In genomic region chr12:57765698-57766463, GRCh38 we compare ENCODE assay signal across 6 cellular contexts. TPM values are rescaled to one million over a fixed set of nuclear protein-coding genes. Genes with fewer than 3 reads are reported as not detected.
A peak's percentile ranks its signal among the peaks of the same experiment; 100 is the strongest.
DNase-seq lines count a peak whose midpoint lies in the region; ATAC-seq and TF ChIP-seq lines count a peak whose summit lies in the region.

No MANE protein-coding gene starts in this region.

- no peak overlapping the region for H3K27ac ChIP-seq in neutrophil

- H3K27me3 Mint-ChIP-seq in brain, result peaks cover 70% of the 10 kb centered on the region

- DNase-seq in HAP-1 (ENCODE audit: low spot score in 2 of 2), result no peak
- DNase-seq in Ammon's horn (ENCODE audit: low spot score), result no peak
- no peak for DNase-seq in NCI-H2107 treated with DMSO at 0.1 percent for 48 hours (lab: John Stamatoyannopoulos, UW; ENCODE audit: unreplicated experiment)

- in situ Hi-C loops in HAP-1 (cut with MboI; ENCODE audit: low sequenced_read_pairs), result no loop called here

- H3K4me1 ChIP-seq in HAP-1 (peaks cover 19% of the 10 kb centered on the region), neutrophil (ENCODE audit: control insufficient read depth in 1 of 2, insufficient read depth in 1 of 2, low read depth in 1 of 2, low read length in 1 of 2) (peaks cover 27 to 28% of the 10 kb centered on the region in 2 experiments)

- H3K4me1 Mint-ChIP-seq in brain, result peaks cover 26% of the 10 kb centered on the region

- no peak for ATAC-seq in GM21360 (IDR thresholded peaks at IDR 0.05; ENCODE audit: unreplicated experiment)

- H3K36me3 Mint-ChIP-seq in brain, result peaks cover 18% of the 10 kb centered on the region

- H3K4me3 Mint-ChIP-seq in brain, result peak overlapping the region; percentile 69 to 84 (median 77)

- H3K27ac Mint-ChIP-seq in brain, result no peak overlapping the region

- no peaks in the 10 kb centered on the region for H3K9me3 ChIP-seq in HAP-1
- H3K9me3 ChIP-seq in neutrophil, result no peaks in the 10 kb centered on the region

- TF ChIP-seq CTCF in brain (conservative IDR thresholded peaks at IDR 0.05) (no peak), neutrophil (IDR thresholded peaks at IDR 0.05) (no peak)

- H3K4me3 ChIP-seq in HAP-1 (peak overlapping the region; percentile 22; the same call in 1 of the 2 replicates), neutrophil (ENCODE audit: low read depth in 1 of 2, low read length in 1 of 2) (peak overlapping the region; percentile 26 to 47)

- peaks cover 28% of the 10 kb centered on the region for H3K36me3 ChIP-seq in HAP-1 (replicated peaks)
- no peaks in the 10 kb centered on the region for H3K36me3 ChIP-seq in neutrophil

- H3K27me3 ChIP-seq in HAP-1 (ENCODE audit: low read depth) (peaks cover 24% of the 10 kb centered on the region), neutrophil (peaks cover 73% of the 10 kb centered on the region)

- H3K9me3 Mint-ChIP-seq in brain, result peaks cover 0 to 2% (median 0%) of the 10 kb centered on the region in 5 experiments

RNA-seq across cellular contexts. Expression of gene CYP27B1, which starts 1.0 kb away (rescaled TPM):
- not detected for polyA plus RNA-seq in brain (ENCODE audit: insufficient read depth, low read depth, low replicate concordance)

RNA-seq across cellular contexts. Expression of gene METTL1, which starts 6.0 kb away (rescaled TPM):
- 11.5 TPM for polyA plus RNA-seq in brain (ENCODE audit: insufficient read depth, low read depth, low replicate concordance)

RNA-seq across cellular contexts. Expression of gene EEF1AKMT3, which starts 6.5 kb away (rescaled TPM):
- 4.7 TPM for polyA plus RNA-seq in brain (ENCODE audit: insufficient read depth, low read depth, low replicate concordance)

RNA-seq across cellular contexts. Expression of gene MARCHF9, which starts 11.0 kb away (rescaled TPM):
- polyA plus RNA-seq in brain (ENCODE audit: insufficient read depth, low read depth, low replicate concordance), result 26.0 TPM

RNA-seq across cellular contexts. Expression of gene CDK4, which starts 13.8 kb away (rescaled TPM):
- polyA plus RNA-seq in brain (ENCODE audit: insufficient read depth, low read depth, low replicate concordance), result 240 TPM
